28 cellular contexts compared by ENCODE assay signal in genomic region chr19:35780717-35781116, GRCh38. TPM values are rescaled to one million over a fixed set of nuclear protein-coding genes. Genes with fewer than 3 reads are reported as not detected.
"Had no signal": no experiment of that assay in that cellular context is flagged by ENCODE, and none has a peak within 500 bp of the region (broad histone marks: within the 10 kb centered on the region; RNA-seq: fewer than 3 reads in every experiment).

No MANE protein-coding gene starts in this region.

- H3K4me3 ChIP-seq: stomach, suprapubic skin, testis, thoracic aorta, thyroid gland, tibial artery, tibial nerve, transverse colon, upper lobe of left lung, upper lobe of right lung, uterus, vagina had no signal

- H3K27ac ChIP-seq: stomach, suprapubic skin, testis, thoracic aorta, thyroid gland, tibial artery, tibial nerve, transverse colon, upper lobe of left lung, upper lobe of right lung, uterus, vagina had no signal

- H3K27me3 ChIP-seq: stomach, suprapubic skin, testis, thyroid gland, tibial artery, tibial nerve, transverse colon, upper lobe of left lung, upper lobe of right lung, uterus, vagina had no signal

- H3K9me3 ChIP-seq: stomach, suprapubic skin, testis, thoracic aorta, thyroid gland, tibial artery, tibial nerve, transverse colon, upper lobe of left lung, upper lobe of right lung, uterus, vagina had no signal

- DNase-seq: stimulated activated CD4-positive, alpha-beta T cell treated with anti-CD3 and anti-CD28 coated beads, Interleukin-2, amount 100 ng/mL, for 48 hours; stimulated activated CD4-positive, alpha-beta T cell treated with anti-CD3 and anti-CD28 coated beads, Interleukin-4, amount 100 ng/mL, for 1 hour; stimulated activated CD4-positive, alpha-beta T cell treated with anti-CD3 and anti-CD28 coated beads, Interleukin-4, amount 100 ng/mL, for 24 hours; stimulated activated CD4-positive, alpha-beta T cell treated with anti-CD3 and anti-CD28 coated beads, Interleukin-4, amount 100 ng/mL, for 4 hours; stimulated activated CD8-positive, alpha-beta memory T cell treated with anti-CD3 and anti-CD28 coated beads, Interleukin-4, amount 100 ng/mL, for 48 hours; stimulated activated naive B cell treated with anti-CD40 and anti-IgM and Interleukin-4, amounts not matched to agents 10 μg/mL and 1 μg/mL and 100 μg/mL, for 72 hours; stimulated activated naive CD4-positive, alpha-beta T cell; stimulated activated naive CD4-positive, alpha-beta T cell treated with Interleukin-2 at 50 U/mL for 16 hours; stimulated activated naive CD8-positive, alpha-beta T cell treated with anti-CD3 and anti-CD28 coated beads, Interleukin-15, amount 100 ng/mL, for 72 hours; stimulated activated naive CD8-positive, alpha-beta T cell treated with anti-CD3 and anti-CD28 coated beads, Interleukin-15, Interleukin-2, amounts not matched to agents 100 U/mL and 50 U/mL, for 24 hours; stomach; substantia nigra; testis; thyroid gland; tibial artery; transverse colon; trophoblast cell; upper lobe of right lung; uterus had no signal

- H3K4me1 ChIP-seq: upper lobe of right lung, uterus had no signal

- H3K36me3 ChIP-seq: transverse colon, upper lobe of right lung, uterus had no signal

RNA-seq across cellular contexts. Expression of gene PRODH2, which starts 31.9 kb away (rescaled TPM):
- total RNA-seq: stomach, subcutaneous adipose tissue, suprapubic skin, temporal lobe, thoracic aorta, thyroid gland, tibial nerve, transverse colon, upper lobe of left lung, upper lobe of right lung, ureter, urinary bladder, uterus, vagina had no signal
